In the genomic region with DNA sequence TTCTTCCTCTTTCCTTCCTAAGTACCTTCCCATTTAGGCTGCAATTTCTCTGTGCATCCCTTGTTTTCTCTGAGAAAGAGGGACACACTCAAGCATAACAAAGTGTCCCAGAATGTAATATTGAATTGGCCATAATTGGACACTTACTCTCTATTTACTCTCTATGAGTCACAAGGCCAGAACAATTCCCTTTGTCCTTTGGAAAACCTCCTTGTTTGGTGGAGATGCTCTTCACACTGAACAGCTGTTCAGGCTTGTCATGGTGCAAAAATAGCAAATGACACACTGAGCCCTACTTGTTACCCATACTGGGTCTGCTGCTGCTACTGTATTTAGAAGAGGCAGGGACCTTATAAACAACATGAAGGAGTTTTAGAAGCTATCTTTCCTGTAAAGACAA, we compare ENCODE assay signal across 22 cellular contexts.
DNase-seq lines count a peak whose midpoint lies in the region; ATAC-seq and TF ChIP-seq lines count a peak whose summit lies in the region.
"Had no signal": no experiment of that assay in that cellular context is flagged by ENCODE, and none has a peak within 500 bp of the region (broad histone marks: within the 10 kb centered on the region; RNA-seq: fewer than 3 reads in every experiment).

No MANE protein-coding gene starts in this region.

- no peak overlapping the region for H3K56ac ChIP-seq in mesendoderm (ENCODE audit: low read length)

- no peak overlapping the region for H4K8ac ChIP-seq in mesendoderm (ENCODE audit: low read depth, low read length)

- no peak overlapping the region for H3K23ac ChIP-seq in mesendoderm (ENCODE audit: low read length)

- no peak overlapping the region for H3K9ac ChIP-seq in mesendoderm (ENCODE audit: low read length)

- no peak overlapping the region for H3K4ac ChIP-seq in mesendoderm (ENCODE audit: low read depth, low read length)

- in situ Hi-C loops in astrocyte of the spinal cord (cut with HindIII; ENCODE audit: low sequenced_read_pairs), result no loop called here

- H3K4me1 Mint-ChIP-seq in effector memory CD8-positive, alpha-beta T cell (ENCODE audit: low read depth in 2 of 2), result no peaks in the 10 kb centered on the region
- H3K4me1 Mint-ChIP-seq: activated CD4-positive, alpha-beta T cell treated with anti-CD3 and anti-CD28 coated beads, Interleukin-2, amount 10 ng/mL, durations not matched to agents 7 days and 5 days; activated naive CD8-positive, alpha-beta T cell treated with anti-CD3 and anti-CD28 coated beads for 36 hours had no signal

- H3K18ac ChIP-seq in mesendoderm (ENCODE audit: low read length), result no peak overlapping the region

- H3K36me3 Mint-ChIP-seq in effector memory CD8-positive, alpha-beta T cell (ENCODE audit: insufficient read depth), result no peaks in the 10 kb centered on the region
- H3K36me3 Mint-ChIP-seq: activated naive CD8-positive, alpha-beta T cell treated with anti-CD3 and anti-CD28 coated beads for 36 hours; CD8-positive, alpha-beta T cell had no signal

- H3K36me3 ChIP-seq in mesendoderm (ENCODE audit: control insufficient read depth, insufficient read depth, low read length), result no peaks in the 10 kb centered on the region
- H3K36me3 ChIP-seq: tibial artery, WERI-Rb-1 had no signal

- H3K4me3 Mint-ChIP-seq in effector memory CD8-positive, alpha-beta T cell, result no peak overlapping the region
- H3K4me3 Mint-ChIP-seq: activated CD4-positive, alpha-beta T cell treated with anti-CD3 and anti-CD28 coated beads, Interleukin-2, amount 10 ng/mL, durations not matched to agents 7 days and 5 days; activated naive CD8-positive, alpha-beta T cell treated with anti-CD3 and anti-CD28 coated beads for 36 hours; CD8-positive, alpha-beta T cell; stimulated activated naive CD8-positive, alpha-beta T cell treated with anti-CD3 and anti-CD28 coated beads, Interleukin-15, Interleukin-2, amounts not matched to agents 100 ng/mL and 50 ng/mL, for 24 hours; T-helper 2 cell treated with Interferon-gamma antibody and Interleukin-4, amounts not matched to agents 5 μg/mL and 100 μg/mL, for 36 hours had no signal

- DNase-seq in NCI-H1092 (lab: John Stamatoyannopoulos, UW) (peak; percentile 42), NCI-H510A (lab: John Stamatoyannopoulos, UW) (peak; percentile 74), astrocyte of the spinal cord (ENCODE audit: low read depth, low spot score) (peak; percentile 34), renal cortical epithelial cell (ENCODE audit: low read depth) (peak; percentile 11), mesendoderm (no peak), coronary artery (ENCODE audit: low spot score) (no peak)
- DNase-seq in central memory CD4-positive, alpha-beta T cell, result no peak
- no peak for DNase-seq in effector memory CD8-positive, alpha-beta T cell
- DNase-seq: activated CD4-positive, alpha-beta T cell treated with anti-CD3 and anti-CD28 coated beads, Interleukin-2, amount 10 ng/mL, durations not matched to agents 7 days and 5 days; activated CD8-positive, alpha-beta memory T cell treated with anti-CD3 and anti-CD28 coated beads, Interleukin-2, amount 50 U/mL, for 4 hours; activated naive CD8-positive, alpha-beta T cell treated with anti-CD3 and anti-CD28 coated beads for 36 hours; CD8-positive, alpha-beta T cell; EL; NCI-H187; NCI-H446 treated with DMSO at 0.1 percent for 48 hours; tibial artery; WERI-Rb-1 had no signal

- no peak overlapping the region for H3K4me2 ChIP-seq in mesendoderm (ENCODE audit: low read length)

- H2BK120ac ChIP-seq in mesendoderm (ENCODE audit: low read depth, low read length), result no peak overlapping the region

- no peaks in the 10 kb centered on the region for H3K4me1 ChIP-seq in mesendoderm (ENCODE audit: control insufficient read depth, low read depth, low read length)
- H3K4me1 ChIP-seq: tibial artery had no signal

- H3K27me3 ChIP-seq in mesendoderm (ENCODE audit: insufficient read depth, low read length, poor library complexity), result no peaks in the 10 kb centered on the region
- H3K27me3 ChIP-seq: tibial artery had no signal

- H2BK15ac ChIP-seq in mesendoderm (replicated peaks; ENCODE audit: low read depth), result no peak overlapping the region

- no peak overlapping the region for H2BK5ac ChIP-seq in mesendoderm (ENCODE audit: low read length)

- H3K27me3 Mint-ChIP-seq in effector memory CD8-positive, alpha-beta T cell, result peaks cover 0 to 1% of the 10 kb centered on the region in 2 donors
- H3K27me3 Mint-ChIP-seq: activated CD4-positive, alpha-beta T cell treated with anti-CD3 and anti-CD28 coated beads, Interleukin-2, amount 10 ng/mL, durations not matched to agents 7 days and 5 days; activated naive CD8-positive, alpha-beta T cell treated with anti-CD3 and anti-CD28 coated beads for 36 hours; stimulated activated naive CD8-positive, alpha-beta T cell treated with anti-CD3 and anti-CD28 coated beads, Interleukin-15, Interleukin-2, amounts not matched to agents 100 ng/mL and 50 ng/mL, for 24 hours had no signal

- no peak for ATAC-seq in effector memory CD8-positive, alpha-beta T cell (replicated peaks)
- ATAC-seq: CD8-positive, alpha-beta T cell; esophagus mucosa had no signal

- no peak overlapping the region for H3K27ac Mint-ChIP-seq in effector memory CD8-positive, alpha-beta T cell
- H3K27ac Mint-ChIP-seq: activated CD4-positive, alpha-beta T cell treated with anti-CD3 and anti-CD28 coated beads, Interleukin-2, amount 10 ng/mL, durations not matched to agents 7 days and 5 days; activated naive CD8-positive, alpha-beta T cell treated with anti-CD3 and anti-CD28 coated beads for 36 hours; CD8-positive, alpha-beta T cell; stimulated activated naive CD8-positive, alpha-beta T cell treated with anti-CD3 and anti-CD28 coated beads, Interleukin-15, Interleukin-2, amounts not matched to agents 100 ng/mL and 50 ng/mL, for 24 hours; T-helper 2 cell treated with Interferon-gamma antibody and Interleukin-4, amounts not matched to agents 5 μg/mL and 100 μg/mL, for 36 hours had no signal

- H3K27ac ChIP-seq in mesendoderm (ENCODE audit: low read depth, low read length), result no peak overlapping the region
- no peak overlapping the region for H3K27ac ChIP-seq in coronary artery
- H3K27ac ChIP-seq: RWPE1, tibial artery, WERI-Rb-1 had no signal

- no peak overlapping the region for H3K4me3 ChIP-seq in astrocyte of the spinal cord (ENCODE audit: low read depth, low read length)
- H3K4me3 ChIP-seq in mesendoderm (ENCODE audit: low read length), result no peak overlapping the region
- no peak overlapping the region for H3K4me3 ChIP-seq in coronary artery
- H3K4me3 ChIP-seq: lung, tibial artery had no signal

- H4K5ac ChIP-seq in mesendoderm (ENCODE audit: low read length), result no peak overlapping the region

- H3K79me2 ChIP-seq in mesendoderm (ENCODE audit: control insufficient read depth, insufficient read depth, low read length), result no peaks in the 10 kb centered on the region

- no peak overlapping the region for H2AK5ac ChIP-seq in mesendoderm (ENCODE audit: low read length)

- H3K9me3 Mint-ChIP-seq in effector memory CD8-positive, alpha-beta T cell, result no peaks in the 10 kb centered on the region
- H3K9me3 Mint-ChIP-seq: activated CD4-positive, alpha-beta T cell treated with anti-CD3 and anti-CD28 coated beads, Interleukin-2, amount 10 ng/mL, durations not matched to agents 7 days and 5 days; CD8-positive, alpha-beta T cell had no signal

- no peaks in the 10 kb centered on the region for H3K79me1 ChIP-seq in mesendoderm (ENCODE audit: low read length)

- TF ChIP-seq CTCF in astrocyte of the spinal cord (IDR thresholded peaks at IDR 0.05; ENCODE audit: low read depth, low read length) (no peak), coronary artery (IDR thresholded peaks at IDR 0.05) (no peak)

Comparison
In these comparisons a context has a peak if more than half of its experiments do, and no peak if none do; other contexts are left out.
1. DNase-seq: peak in NCI-H1092 (single experiment), NCI-H510A (single experiment), astrocyte of the spinal cord (single experiment) and renal cortical epithelial cell (single experiment); none in mesendoderm (single experiment), coronary artery (single experiment), central memory CD4-positive, alpha-beta T cell (single experiment) and effector memory CD8-positive, alpha-beta T cell (0 of 3).